ENCODE assay signal across 7 cellular contexts in genomic region chr3:101641397-101642115, GRCh38. TPM values are rescaled to one million over a fixed set of nuclear protein-coding genes. Genes with fewer than 3 reads are reported as not detected.
DNase-seq lines count a peak whose midpoint lies in the region; TF ChIP-seq lines count a peak whose summit lies in the region.
"Not testable (repeated sequence)": the region's sequence is repeated elsewhere in the genome, so short reads cannot be mapped to it uniquely, and the experiment has no call there.

No MANE protein-coding gene starts in this region.

- not testable (repeated sequence) for H3K18ac ChIP-seq in mesendoderm (ENCODE audit: low read length)

- TF ChIP-seq POLR2A in esophagus muscularis mucosa (IDR thresholded peaks at IDR 0.05; ENCODE audit: low read depth): not testable (repeated sequence)

- H3K27ac ChIP-seq in esophagus muscularis mucosa (replicated peaks in 1 of 4): not testable (repeated sequence)
- H3K27ac ChIP-seq in mesendoderm (ENCODE audit: low read depth, low read length): peak overlapping the region; percentile 39

- not testable (repeated sequence) for H3K9me3 ChIP-seq in Caco-2, esophagus muscularis mucosa

- H3K79me1 ChIP-seq in mesendoderm (ENCODE audit: low read length): not testable (repeated sequence)

- not testable (repeated sequence) for H3K4ac ChIP-seq in mesendoderm (ENCODE audit: low read depth, low read length)

- not testable (repeated sequence) for H3K23ac ChIP-seq in mesendoderm (ENCODE audit: low read length)

- CTCF ChIA-PET in Caco-2 (lab: Charles Lee): not testable (repeated sequence)

- not testable (repeated sequence) for H4K8ac ChIP-seq in mesendoderm (ENCODE audit: low read depth, low read length)

- H3K79me2 ChIP-seq in mesendoderm (ENCODE audit: control insufficient read depth, insufficient read depth, low read length): not testable (repeated sequence)

- H2BK120ac ChIP-seq in mesendoderm (ENCODE audit: low read depth, low read length): not testable (repeated sequence)

- peak overlapping the region; percentile 7 for H3K4me3 Mint-ChIP-seq in Caco-2 (ENCODE audit: unreplicated experiment)
- H3K4me3 Mint-ChIP-seq in activated CD4-positive, alpha-beta T cell treated with anti-CD3 and anti-CD28 coated beads, Interleukin-2, amount 10 ng/mL, durations not matched to agents 24 days and 14 days; progenitor cell of endocrine pancreas (ENCODE audit: low read depth): not testable (repeated sequence)

- not testable (repeated sequence) for H3K27ac Mint-ChIP-seq in Caco-2 (ENCODE audit: unreplicated experiment)
- peak overlapping the region; percentile 7 for H3K27ac Mint-ChIP-seq in activated CD4-positive, alpha-beta T cell treated with anti-CD3 and anti-CD28 coated beads, Interleukin-2, amount 10 ng/mL, durations not matched to agents 24 days and 14 days
- H3K27ac Mint-ChIP-seq in progenitor cell of endocrine pancreas: peak overlapping the region; percentile 86

- intact Hi-C loops in Caco-2 (cut with micrococcal nuclease; ENCODE audit: unreplicated experiment); esophagus muscularis mucosa (cut with DNase I): not testable (repeated sequence)
- intact Hi-C loops in activated CD4-positive, alpha-beta T cell treated with anti-CD3 and anti-CD28 coated beads, Interleukin-2, amount 10 ng/mL, durations not matched to agents 24 days and 14 days (cut with micrococcal nuclease): loop anchor here (5.0 kb wide), 1 partner anchor 259 kb away; no protein-coding TSS in a partner anchor

- peak overlapping the region; percentile 52 for H3K56ac ChIP-seq in mesendoderm (ENCODE audit: low read length)

- DNase-seq in Caco-2 (peak; percentile 7 to 54), OCI-M2 (lab: John Stamatoyannopoulos, UW; ENCODE audit: unreplicated experiment) (peak; percentile 40), amniotic epithelial cell (ENCODE audit: low read depth) (peak; percentile 52), esophagus muscularis mucosa (ENCODE audit: extremely low spot score) (peak; percentile 3), mesendoderm (peak; percentile 91)
- not testable (repeated sequence) for DNase-seq in activated CD4-positive, alpha-beta T cell treated with anti-CD3 and anti-CD28 coated beads, Interleukin-2, amount 10 ng/mL, durations not matched to agents 24 days and 14 days; progenitor cell of endocrine pancreas (ENCODE audit: low spot score, unreplicated experiment)

- not testable (repeated sequence) for TF ChIP-seq EP300 in esophagus muscularis mucosa (IDR thresholded peaks at IDR 0.05)

- peak overlapping the region; percentile 84 for H2BK5ac ChIP-seq in mesendoderm (ENCODE audit: low read length)

- not testable (repeated sequence) for H3K36me3 ChIP-seq in Caco-2 (ENCODE audit: control insufficient read depth, insufficient read depth, low read length); esophagus muscularis mucosa; mesendoderm (ENCODE audit: control insufficient read depth, insufficient read depth, low read length)

- not testable (repeated sequence) for H3K4me1 Mint-ChIP-seq in Caco-2 (ENCODE audit: low read depth, unreplicated experiment)
- H3K4me1 Mint-ChIP-seq in activated CD4-positive, alpha-beta T cell treated with anti-CD3 and anti-CD28 coated beads, Interleukin-2, amount 10 ng/mL, durations not matched to agents 24 days and 14 days: peaks cover 18% of the 10 kb centered on the region
- H3K4me1 Mint-ChIP-seq in progenitor cell of endocrine pancreas (ENCODE audit: low read depth): peaks cover 23% of the 10 kb centered on the region

- H3K9me3 Mint-ChIP-seq in Caco-2 (ENCODE audit: unreplicated experiment); activated CD4-positive, alpha-beta T cell treated with anti-CD3 and anti-CD28 coated beads, Interleukin-2, amount 10 ng/mL, durations not matched to agents 24 days and 14 days; progenitor cell of endocrine pancreas (ENCODE audit: low read depth): not testable (repeated sequence)

- H2BK15ac ChIP-seq in mesendoderm (replicated peaks; ENCODE audit: low read depth): not testable (repeated sequence)

- not testable (repeated sequence) for H3K27me3 ChIP-seq in Caco-2 (replicated peaks; ENCODE audit: control insufficient read depth, insufficient read depth, low read length); esophagus muscularis mucosa; mesendoderm (ENCODE audit: insufficient read depth, low read length, poor library complexity)

- not testable (repeated sequence) for H3K4me2 ChIP-seq in mesendoderm (ENCODE audit: low read length)

- BruUV-seq in Caco-2 (replicated peaks; lab: Mats Ljungman, UMichigan): not testable (repeated sequence)

- not testable (repeated sequence) for H4K5ac ChIP-seq in mesendoderm (ENCODE audit: low read length)

- not testable (repeated sequence) for H3K9ac ChIP-seq in mesendoderm (ENCODE audit: low read length)

- not testable (repeated sequence) for H3K4me1 ChIP-seq in Caco-2; esophagus muscularis mucosa; mesendoderm (ENCODE audit: control insufficient read depth, low read depth, low read length)

- H3K4me3 ChIP-seq in Caco-2 (ENCODE audit: low read depth, low read length); esophagus muscularis mucosa; mesendoderm (ENCODE audit: low read length): not testable (repeated sequence)

- POLR2A ChIA-PET in Caco-2 (lab: Charles Lee): not testable (repeated sequence)

- not testable (repeated sequence) for H3K27me3 Mint-ChIP-seq in Caco-2 (ENCODE audit: insufficient read depth, unreplicated experiment); activated CD4-positive, alpha-beta T cell treated with anti-CD3 and anti-CD28 coated beads, Interleukin-2, amount 10 ng/mL, durations not matched to agents 24 days and 14 days; progenitor cell of endocrine pancreas

- not testable (repeated sequence) for H3K36me3 Mint-ChIP-seq in Caco-2 (ENCODE audit: insufficient read depth, unreplicated experiment); activated CD4-positive, alpha-beta T cell treated with anti-CD3 and anti-CD28 coated beads, Interleukin-2, amount 10 ng/mL, durations not matched to agents 24 days and 14 days (ENCODE audit: low read depth); progenitor cell of endocrine pancreas (ENCODE audit: insufficient read depth)

- 76% methylated on average over 14 of the region's 14 CpGs for WGBS in esophagus muscularis mucosa
- WGBS in mesendoderm (ENCODE audit: extremely low coverage, insufficient coverage, low lambda C conversion rate): no CpG with 5 or more reads among the region's 14 CpGs

- not testable (repeated sequence) for TF ChIP-seq CTCF in Caco-2 (IDR thresholded peaks at IDR 0.05; ENCODE audit: insufficient read depth in 1 of 2, low read depth in 1 of 2, low read length in 1 of 2, severe bottlenecking in 1 of 2, unreplicated experiment in 1 of 2); esophagus muscularis mucosa (IDR thresholded peaks at IDR 0.05); progenitor cell of endocrine pancreas (IDR thresholded peaks at IDR 0.05; ENCODE audit: unreplicated experiment)

- not testable (repeated sequence) for H2AK5ac ChIP-seq in mesendoderm (ENCODE audit: low read length)

RNA-seq across cellular contexts. Expression of gene ZBTB11, which starts 35.4 kb away (rescaled TPM):
- total RNA-seq in Caco-2 (2022): 16.4 and 18.0 TPM in 2 replicates
- 29.0 and 30.2 TPM in 2 replicates for total RNA-seq in activated CD4-positive, alpha-beta T cell treated with anti-CD3 and anti-CD28 coated beads, Interleukin-2, amount 10 ng/mL, durations not matched to agents 24 days and 14 days
- total RNA-seq in esophagus muscularis mucosa: 10 to 100 TPM; 15.3 to 20.8 (median 16.9) TPM
- 6.2 TPM for polyA plus RNA-seq in mesendoderm (2013, experiment 1 of 2)
- 5.9 TPM for polyA plus RNA-seq in mesendoderm (2013, experiment 2 of 2)
- total RNA-seq in progenitor cell of endocrine pancreas: 17.8 and 18.8 TPM in 2 replicates

RNA-seq across cellular contexts. Expression of gene RPL24, which starts 45.0 kb away (rescaled TPM):
- total RNA-seq in Caco-2 (2022) (958 and 971 TPM in 2 replicates), esophagus muscularis mucosa (1,000 to 10,000 TPM; 1,560 to 1,805 (median 1,727) TPM), progenitor cell of endocrine pancreas (1,063 and 1,124 TPM in 2 replicates)
- total RNA-seq in activated CD4-positive, alpha-beta T cell treated with anti-CD3 and anti-CD28 coated beads, Interleukin-2, amount 10 ng/mL, durations not matched to agents 24 days and 14 days: 1,569 and 1,570 TPM in 2 replicates
- polyA plus RNA-seq in mesendoderm (2013, experiment 1 of 2): 3,947 TPM
- 3,947 TPM for polyA plus RNA-seq in mesendoderm (2013, experiment 2 of 2)
